ENCODE assay signal across 16 cellular contexts in the genomic region with DNA sequence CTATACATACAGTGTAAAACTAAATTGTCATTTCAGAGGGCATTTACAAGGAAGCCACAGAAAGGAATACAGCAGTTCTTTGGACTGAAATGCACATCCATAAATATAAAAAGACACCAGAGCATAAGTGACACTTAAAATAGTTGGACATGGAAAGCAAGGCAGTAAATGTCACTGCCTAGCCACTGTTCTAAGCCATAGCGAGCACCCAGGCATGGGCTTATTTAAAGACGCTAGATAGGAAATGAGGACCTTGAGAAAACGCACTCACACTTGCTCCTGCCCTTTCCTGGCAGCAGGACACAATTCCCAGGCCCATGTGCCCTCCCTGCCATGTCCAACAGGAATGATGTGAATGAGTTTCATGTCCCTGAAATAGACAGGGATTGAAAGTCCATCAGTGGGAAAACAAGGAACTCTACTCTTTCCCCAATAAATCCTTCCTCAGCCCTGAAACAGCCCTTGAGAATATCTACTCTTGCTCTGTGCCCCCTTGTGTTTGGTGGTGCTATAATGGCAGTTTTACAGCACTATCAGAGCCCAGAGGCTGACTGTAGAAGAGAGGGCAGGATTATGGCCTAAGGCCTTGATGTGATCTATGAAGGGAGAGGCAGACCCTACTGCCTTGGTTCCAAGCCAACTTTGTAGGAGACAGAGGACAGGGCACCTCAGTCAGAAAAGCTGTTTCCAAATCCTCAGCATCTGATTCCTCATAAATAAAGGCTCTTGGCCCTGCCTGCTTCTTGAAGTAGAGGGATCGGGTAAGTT.
"Had no signal": no experiment of that assay in that cellular context is flagged by ENCODE, and none has a peak within 500 bp of the region (broad histone marks: within the 10 kb centered on the region; RNA-seq: fewer than 3 reads in every experiment).

No MANE protein-coding gene starts in this region.

- DNase-seq: activated CD4-positive, alpha-beta T cell treated with anti-CD3 and anti-CD28 coated beads, Interleukin-2, amount 50 U/mL, for 4 hours; activated CD4-positive, CD25-positive, alpha-beta regulatory T cell treated with anti-CD3 and anti-CD28 coated beads, Interleukin-2, amount 50 U/mL, for 72 hours; activated naive CD4-positive, alpha-beta T cell treated with Interleukin-2 at 50 U/mL for 16 hours; caudate nucleus; esophagus squamous epithelium; kidney glomerular epithelial cell; mammary epithelial cell; pancreas; stimulated activated CD4-positive, alpha-beta T cell treated with anti-CD3 and anti-CD28 coated beads, Interleukin-12 subunit alpha, Interleukin-12 subunit beta, amount 100 ng/mL, for 4 hours; stimulated activated CD4-positive, alpha-beta T cell treated with anti-CD3 and anti-CD28 coated beads, Interleukin-2, amount 100 ng/mL, for 24 hours; T-cell; T-helper 9 cell had no signal

- H3K36me3 ChIP-seq: esophagus squamous epithelium, pancreas, thoracic aorta had no signal

- H3K4me1 Mint-ChIP-seq: activated T-helper 17 cell treated with anti-CD3 and anti-CD28 coated beads, Interleukin-2, amount 50 U/mL, for 72 hours; stimulated activated effector memory CD8-positive, alpha-beta T cell treated with anti-CD3 and anti-CD28 coated beads, Interleukin-12 subunit alpha, Interleukin-12 subunit beta, amount 100 ng/mL, for 72 hours; T-cell had no signal

- H3K27ac ChIP-seq: pancreas, thoracic aorta had no signal

- H3K27me3 Mint-ChIP-seq: activated T-helper 17 cell treated with anti-CD3 and anti-CD28 coated beads, Interleukin-2, amount 50 U/mL, for 72 hours had no signal

- H3K9me3 Mint-ChIP-seq: activated T-helper 17 cell treated with anti-CD3 and anti-CD28 coated beads, Interleukin-2, amount 50 U/mL, for 72 hours; stimulated activated effector memory CD8-positive, alpha-beta T cell treated with anti-CD3 and anti-CD28 coated beads, Interleukin-12 subunit alpha, Interleukin-12 subunit beta, amount 100 ng/mL, for 72 hours; T-cell had no signal

- H3K9me3 ChIP-seq: esophagus squamous epithelium, pancreas, thoracic aorta had no signal

- H3K4me3 Mint-ChIP-seq: activated T-helper 17 cell treated with anti-CD3 and anti-CD28 coated beads, Interleukin-2, amount 50 U/mL, for 72 hours; stimulated activated effector memory CD8-positive, alpha-beta T cell treated with anti-CD3 and anti-CD28 coated beads, Interleukin-12 subunit alpha, Interleukin-12 subunit beta, amount 100 ng/mL, for 72 hours; T-cell had no signal

- H3K36me3 Mint-ChIP-seq: stimulated activated effector memory CD8-positive, alpha-beta T cell treated with anti-CD3 and anti-CD28 coated beads, Interleukin-12 subunit alpha, Interleukin-12 subunit beta, amount 100 ng/mL, for 72 hours; T-cell had no signal

- H3K4me3 ChIP-seq: coronary artery, esophagus squamous epithelium, pancreas, thoracic aorta had no signal

- ATAC-seq: activated T-helper 17 cell treated with anti-CD3 and anti-CD28 coated beads, Interleukin-2, amount 50 U/mL, for 72 hours; pancreas; stimulated activated effector memory CD8-positive, alpha-beta T cell treated with anti-CD3 and anti-CD28 coated beads, Interleukin-12 subunit alpha, Interleukin-12 subunit beta, amount 100 ng/mL, for 72 hours; T-cell had no signal

- H3K27me3 ChIP-seq: esophagus squamous epithelium, pancreas had no signal

- H3K27ac Mint-ChIP-seq: activated T-helper 17 cell treated with anti-CD3 and anti-CD28 coated beads, Interleukin-2, amount 50 U/mL, for 72 hours; stimulated activated effector memory CD8-positive, alpha-beta T cell treated with anti-CD3 and anti-CD28 coated beads, Interleukin-12 subunit alpha, Interleukin-12 subunit beta, amount 100 ng/mL, for 72 hours; T-cell had no signal
